1 cellular context compared by ENCODE assay signal in the genomic region with DNA sequence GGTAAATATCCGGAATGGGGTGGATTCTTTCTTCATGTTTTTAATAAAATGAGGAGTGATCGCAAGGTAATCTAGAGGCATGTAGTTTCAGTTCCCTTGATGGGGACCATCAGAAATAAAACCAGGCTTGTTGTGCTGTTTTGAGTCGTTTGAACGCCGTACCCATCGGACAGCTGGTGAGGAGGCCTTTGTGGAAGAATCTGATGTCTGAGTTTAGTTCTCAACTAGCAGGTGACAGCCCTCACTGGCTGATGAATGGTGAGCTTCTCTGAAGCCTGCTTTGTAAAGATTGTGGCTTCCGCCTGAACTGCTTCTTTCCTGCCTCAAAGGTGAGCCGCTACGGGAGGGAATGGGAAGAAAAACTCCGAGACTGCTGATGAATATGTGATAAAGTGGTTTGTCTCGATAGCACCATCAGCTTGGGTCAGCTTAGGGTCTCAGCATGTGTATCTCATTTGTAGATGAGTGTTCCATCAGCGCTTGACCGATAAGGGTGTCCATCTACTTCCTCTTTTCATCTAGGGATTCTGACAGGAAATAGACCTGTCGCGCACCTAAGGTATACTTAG.
TF ChIP-seq lines count a peak whose summit lies in the region.

No MANE protein-coding gene starts in this region.

TF ChIP-seq in K562, 482 proteins besides CTCF, POLR2A, EP300 and RAD21 (continued from another document and continues in another):
- TF ChIP-seq, protein P1, sequence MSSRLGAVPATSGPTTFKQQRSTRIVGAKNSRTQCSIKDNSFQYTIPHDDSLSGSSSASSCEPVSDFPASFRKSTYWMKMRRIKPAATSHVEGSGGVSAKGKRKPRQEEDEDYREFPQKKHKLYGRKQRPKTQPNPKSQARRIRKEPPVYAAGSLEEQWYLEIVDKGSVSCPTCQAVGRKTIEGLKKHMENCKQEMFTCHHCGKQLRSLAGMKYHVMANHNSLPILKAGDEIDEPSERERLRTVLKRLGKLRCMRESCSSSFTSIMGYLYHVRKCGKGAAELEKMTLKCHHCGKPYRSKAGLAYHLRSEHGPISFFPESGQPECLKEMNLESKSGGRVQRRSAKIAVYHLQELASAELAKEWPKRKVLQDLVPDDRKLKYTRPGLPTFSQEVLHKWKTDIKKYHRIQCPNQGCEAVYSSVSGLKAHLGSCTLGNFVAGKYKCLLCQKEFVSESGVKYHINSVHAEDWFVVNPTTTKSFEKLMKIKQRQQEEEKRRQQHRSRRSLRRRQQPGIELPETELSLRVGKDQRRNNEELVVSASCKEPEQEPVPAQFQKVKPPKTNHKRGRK (tag; IDR thresholded peaks at IDR 0.05), result no peak
- TF ChIP-seq MNT (conservative IDR thresholded peaks at IDR 0.05) (0 out of 4 replicates have a peak, but pooled peaks have one; percentile 10 to 40), KDM5B (IDR thresholded peaks at IDR 0.05; ENCODE audit: insufficient replicate concordance, low read depth, low read length) (no peak), ZNF23 (CRISPR knock-in tag; IDR thresholded peaks at IDR 0.05) (no peak), ZEB2 (IDR thresholded peaks at IDR 0.05) (peak; percentile 98), KAT2B (IDR thresholded peaks at IDR 0.05; ENCODE audit: low read depth, low read length) (no peak), ZFP30 (CRISPR knock-in tag; IDR thresholded peaks at IDR 0.05; ENCODE audit: borderline replicate concordance) (no peak), TEAD4 (IDR thresholded peaks at IDR 0.05; ENCODE audit: low read length) (peak; percentile 99), TEAD4 (CRISPR knock-in tag; IDR thresholded peaks at IDR 0.05; ENCODE audit: borderline replicate concordance) (no peak), TCF15 (CRISPR knock-in tag; IDR thresholded peaks at IDR 0.05) (no peak), TBL1XR1 (IDR thresholded peaks at IDR 0.05; ENCODE audit: low read length in 2 of 2) (peak; percentile 77 to 78; a peak in 3 of 4 replicates), BHLHE40 (IDR thresholded peaks at IDR 0.05; ENCODE audit: low read length) (no peak), ZNF76 (CRISPR knock-in tag; IDR thresholded peaks at IDR 0.05; ENCODE audit: borderline replicate concordance) (no peak), TEAD1 (CRISPR knock-in tag; IDR thresholded peaks at IDR 0.05) (0 out of 4 replicates have a peak, but pooled peaks of 1 of the 2 experiments have one; percentile 33), EP400 (IDR thresholded peaks at IDR 0.05) (no peak), ZNF175 (CRISPR knock-in tag; IDR thresholded peaks at IDR 0.05; ENCODE audit: low read depth) (no peak), MECOM (CRISPR knock-in tag; IDR thresholded peaks at IDR 0.05) (no peak), SRSF9 (IDR thresholded peaks at IDR 0.05; ENCODE audit: borderline replicate concordance, low read depth, low read length) (no peak), KDM2B (CRISPR knock-in tag; IDR thresholded peaks at IDR 0.05) (0 out of 2 replicates have a peak, but pooled peaks have one; percentile 19), SRSF1 (IDR thresholded peaks at IDR 0.05; ENCODE audit: low read depth, low read length) (no peak), NFIX (CRISPR knock-in tag; IDR thresholded peaks at IDR 0.05; ENCODE audit: low read depth) (no peak), SP1 (CRISPR knock-in tag; IDR thresholded peaks at IDR 0.05) (peak; percentile 61; the same call in 1 of the 2 replicates), ZZZ3 (IDR thresholded peaks at IDR 0.05) (no peak), ZC3H11A (IDR thresholded peaks at IDR 0.05; ENCODE audit: low read depth, low read length) (no peak), KAT7 (CRISPR knock-in tag; IDR thresholded peaks at IDR 0.05; ENCODE audit: borderline replicate concordance) (no peak; the same call in 1 of the 2 replicates), MYC (IDR thresholded peaks at IDR 0.05; ENCODE audit: low read depth, low read length) (0 out of 2 replicates have a peak, but pooled peaks have one; percentile 51), MYC (CRISPR knock-in tag; IDR thresholded peaks at IDR 0.05; ENCODE audit: borderline replicate concordance, low read depth) (no peak), FOXP1 (CRISPR knock-in tag; IDR thresholded peaks at IDR 0.05) (no peak), ZNF717 (CRISPR knock-in tag; IDR thresholded peaks at IDR 0.05) (no peak), HDAC2 (IDR thresholded peaks at IDR 0.05) (peak; percentile 87), BMI1 (IDR thresholded peaks at IDR 0.05; ENCODE audit: low read length) (no peak), NCOA4 (IDR thresholded peaks at IDR 0.05; ENCODE audit: partially characterized antibody) (no peak), BDP1 (IDR thresholded peaks at IDR 0.05; ENCODE audit: insufficient read depth, insufficient read length) (no peak), CBFA2T3 (IDR thresholded peaks at IDR 0.05) (peak; percentile 95), ZFPM2 (CRISPR knock-in tag; IDR thresholded peaks at IDR 0.05) (no peak), ARNT (IDR thresholded peaks at IDR 0.05) (no peak), DIDO1 (tag; IDR thresholded peaks at IDR 0.05; ENCODE audit: low read depth) (no peak), SREBF2 (CRISPR knock-in tag; IDR thresholded peaks at IDR 0.05) (no peak), CREM (IDR thresholded peaks at IDR 0.05; ENCODE audit: low read depth) (peak; percentile 72)
- TF ChIP-seq, protein P2, sequence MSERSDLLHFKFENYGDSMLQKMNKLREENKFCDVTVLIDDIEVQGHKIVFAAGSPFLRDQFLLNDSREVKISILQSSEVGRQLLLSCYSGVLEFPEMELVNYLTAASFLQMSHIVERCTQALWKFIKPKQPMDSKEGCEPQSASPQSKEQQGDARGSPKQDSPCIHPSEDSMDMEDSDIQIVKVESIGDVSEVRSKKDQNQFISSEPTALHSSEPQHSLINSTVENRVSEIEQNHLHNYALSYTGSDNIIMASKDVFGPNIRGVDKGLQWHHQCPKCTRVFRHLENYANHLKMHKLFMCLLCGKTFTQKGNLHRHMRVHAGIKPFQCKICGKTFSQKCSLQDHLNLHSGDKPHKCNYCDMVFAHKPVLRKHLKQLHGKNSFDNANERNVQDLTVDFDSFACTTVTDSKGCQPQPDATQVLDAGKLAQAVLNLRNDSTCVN (CRISPR knock-in tag; IDR thresholded peaks at IDR 0.05), result no peak
- TF ChIP-seq, protein P3, sequence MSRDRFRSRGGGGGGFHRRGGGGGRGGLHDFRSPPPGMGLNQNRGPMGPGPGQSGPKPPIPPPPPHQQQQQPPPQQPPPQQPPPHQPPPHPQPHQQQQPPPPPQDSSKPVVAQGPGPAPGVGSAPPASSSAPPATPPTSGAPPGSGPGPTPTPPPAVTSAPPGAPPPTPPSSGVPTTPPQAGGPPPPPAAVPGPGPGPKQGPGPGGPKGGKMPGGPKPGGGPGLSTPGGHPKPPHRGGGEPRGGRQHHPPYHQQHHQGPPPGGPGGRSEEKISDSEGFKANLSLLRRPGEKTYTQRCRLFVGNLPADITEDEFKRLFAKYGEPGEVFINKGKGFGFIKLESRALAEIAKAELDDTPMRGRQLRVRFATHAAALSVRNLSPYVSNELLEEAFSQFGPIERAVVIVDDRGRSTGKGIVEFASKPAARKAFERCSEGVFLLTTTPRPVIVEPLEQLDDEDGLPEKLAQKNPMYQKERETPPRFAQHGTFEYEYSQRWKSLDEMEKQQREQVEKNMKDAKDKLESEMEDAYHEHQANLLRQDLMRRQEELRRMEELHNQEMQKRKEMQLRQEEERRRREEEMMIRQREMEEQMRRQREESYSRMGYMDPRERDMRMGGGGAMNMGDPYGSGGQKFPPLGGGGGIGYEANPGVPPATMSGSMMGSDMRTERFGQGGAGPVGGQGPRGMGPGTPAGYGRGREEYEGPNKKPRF (IDR thresholded peaks at IDR 0.05; ENCODE audit: low read depth, low read length), result no peak
- TF ChIP-seq, protein P4, sequence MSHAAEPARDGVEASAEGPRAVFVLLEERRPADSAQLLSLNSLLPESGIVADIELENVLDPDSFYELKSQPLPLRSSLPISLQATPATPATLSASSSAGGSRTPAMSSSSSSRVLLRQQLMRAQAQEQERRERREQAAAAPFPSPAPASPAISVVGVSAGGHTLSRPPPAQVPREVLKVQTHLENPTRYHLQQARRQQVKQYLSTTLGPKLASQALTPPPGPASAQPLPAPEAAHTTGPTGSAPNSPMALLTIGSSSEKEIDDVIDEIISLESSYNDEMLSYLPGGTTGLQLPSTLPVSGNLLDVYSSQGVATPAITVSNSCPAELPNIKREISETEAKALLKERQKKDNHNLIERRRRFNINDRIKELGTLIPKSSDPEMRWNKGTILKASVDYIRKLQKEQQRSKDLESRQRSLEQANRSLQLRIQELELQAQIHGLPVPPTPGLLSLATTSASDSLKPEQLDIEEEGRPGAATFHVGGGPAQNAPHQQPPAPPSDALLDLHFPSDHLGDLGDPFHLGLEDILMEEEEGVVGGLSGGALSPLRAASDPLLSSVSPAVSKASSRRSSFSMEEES (CRISPR knock-in tag; IDR thresholded peaks at IDR 0.05), result no peak
- TF ChIP-seq, protein P5, sequence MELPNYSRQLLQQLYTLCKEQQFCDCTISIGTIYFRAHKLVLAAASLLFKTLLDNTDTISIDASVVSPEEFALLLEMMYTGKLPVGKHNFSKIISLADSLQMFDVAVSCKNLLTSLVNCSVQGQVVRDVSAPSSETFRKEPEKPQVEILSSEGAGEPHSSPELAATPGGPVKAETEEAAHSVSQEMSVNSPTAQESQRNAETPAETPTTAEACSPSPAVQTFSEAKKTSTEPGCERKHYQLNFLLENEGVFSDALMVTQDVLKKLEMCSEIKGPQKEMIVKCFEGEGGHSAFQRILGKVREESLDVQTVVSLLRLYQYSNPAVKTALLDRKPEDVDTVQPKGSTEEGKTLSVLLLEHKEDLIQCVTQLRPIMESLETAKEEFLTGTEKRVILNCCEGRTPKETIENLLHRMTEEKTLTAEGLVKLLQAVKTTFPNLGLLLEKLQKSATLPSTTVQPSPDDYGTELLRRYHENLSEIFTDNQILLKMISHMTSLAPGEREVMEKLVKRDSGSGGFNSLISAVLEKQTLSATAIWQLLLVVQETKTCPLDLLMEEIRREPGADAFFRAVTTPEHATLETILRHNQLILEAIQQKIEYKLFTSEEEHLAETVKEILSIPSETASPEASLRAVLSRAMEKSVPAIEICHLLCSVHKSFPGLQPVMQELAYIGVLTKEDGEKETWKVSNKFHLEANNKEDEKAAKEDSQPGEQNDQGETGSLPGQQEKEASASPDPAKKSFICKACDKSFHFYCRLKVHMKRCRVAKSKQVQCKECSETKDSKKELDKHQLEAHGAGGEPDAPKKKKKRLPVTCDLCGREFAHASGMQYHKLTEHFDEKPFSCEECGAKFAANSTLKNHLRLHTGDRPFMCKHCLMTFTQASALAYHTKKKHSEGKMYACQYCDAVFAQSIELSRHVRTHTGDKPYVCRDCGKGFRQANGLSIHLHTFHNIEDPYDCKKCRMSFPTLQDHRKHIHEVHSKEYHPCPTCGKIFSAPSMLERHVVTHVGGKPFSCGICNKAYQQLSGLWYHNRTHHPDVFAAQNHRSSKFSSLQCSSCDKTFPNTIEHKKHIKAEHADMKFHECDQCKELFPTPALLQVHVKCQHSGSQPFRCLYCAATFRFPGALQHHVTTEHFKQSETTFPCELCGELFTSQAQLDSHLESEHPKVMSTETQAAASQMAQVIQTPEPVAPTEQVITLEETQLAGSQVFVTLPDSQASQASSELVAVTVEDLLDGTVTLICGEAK (IDR thresholded peaks at IDR 0.05), result 0 out of 2 replicates have a peak, but pooled peaks have one; percentile 64
- TF ChIP-seq, protein P5 (CRISPR knock-in tag; IDR thresholded peaks at IDR 0.05), result no peak
- TF ChIP-seq, protein P6, sequence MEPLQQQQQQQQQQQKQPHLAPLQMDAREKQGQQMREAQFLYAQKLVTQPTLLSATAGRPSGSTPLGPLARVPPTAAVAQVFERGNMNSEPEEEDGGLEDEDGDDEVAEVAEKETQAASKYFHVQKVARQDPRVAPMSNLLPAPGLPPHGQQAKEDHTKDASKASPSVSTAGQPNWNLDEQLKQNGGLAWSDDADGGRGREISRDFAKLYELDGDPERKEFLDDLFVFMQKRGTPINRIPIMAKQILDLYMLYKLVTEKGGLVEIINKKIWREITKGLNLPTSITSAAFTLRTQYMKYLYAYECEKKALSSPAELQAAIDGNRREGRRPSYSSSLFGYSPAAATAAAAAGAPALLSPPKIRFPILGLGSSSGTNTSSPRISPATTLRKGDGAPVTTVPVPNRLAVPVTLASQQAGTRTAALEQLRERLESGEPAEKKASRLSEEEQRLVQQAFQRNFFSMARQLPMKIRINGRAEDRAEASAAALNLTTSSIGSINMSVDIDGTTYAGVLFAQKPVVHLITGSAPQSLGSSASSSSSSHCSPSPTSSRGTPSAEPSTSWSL (CRISPR knock-in tag; IDR thresholded peaks at IDR 0.05; ENCODE audit: borderline replicate concordance), result no peak
